ENCODE assay signal across 8 cellular contexts in genomic region chr2:134718956-134719814, GRCh38. TPM values are rescaled to one million over a fixed set of nuclear protein-coding genes. Genes with fewer than 3 reads are reported as not detected.
DNase-seq lines count a peak whose midpoint lies in the region; ATAC-seq, FAIRE-seq and TF ChIP-seq lines count a peak whose summit lies in the region.

Gene TMEM163, minus strand, starts transcription at chr2:134719000.

- DNase-seq in GM13977 (ENCODE audit: low spot score), result peak; percentile 70
- no peak for DNase-seq in T-helper 2 cell treated with Interferon-gamma antibody and Interleukin-4, amounts not matched to agents 5 μg/mL and 100 μg/mL, for 36 hours (ENCODE audit: low spot score)
- DNase-seq in upper lobe of right lung, result peak; percentile 81
- no peak for DNase-seq in RCC 7860 (ENCODE audit: low spot score)
- no peak for DNase-seq in middle frontal gyrus (ENCODE audit: extremely low spot score, low spot score)

- no peaks in the 10 kb centered on the region for H3K9me3 ChIP-seq in ectodermal cell (ENCODE audit: control insufficient read depth, low read length)
- H3K9me3 ChIP-seq in mucosa of rectum (ENCODE audit: control insufficient read depth in 2 of 2, low read length in 2 of 2), result no peaks in the 10 kb centered on the region
- H3K9me3 ChIP-seq in upper lobe of right lung, result no peaks in the 10 kb centered on the region

- no peaks in the 10 kb centered on the region for H3K36me3 ChIP-seq in ectodermal cell (ENCODE audit: control insufficient read depth, insufficient read depth, low read length)
- H3K36me3 ChIP-seq in mucosa of rectum (ENCODE audit: control insufficient read depth in 2 of 2, insufficient read depth in 2 of 2, low read length in 2 of 2), result no peaks in the 10 kb centered on the region
- H3K36me3 ChIP-seq in upper lobe of right lung, result no peaks in the 10 kb centered on the region

- peaks cover 65% of the 10 kb centered on the region for H3K27me3 ChIP-seq in ectodermal cell (ENCODE audit: control insufficient read depth, insufficient read depth, low read length, poor library complexity, severe bottlenecking)
- peaks cover 39 to 40% of the 10 kb centered on the region in 2 donors for H3K27me3 ChIP-seq in mucosa of rectum (ENCODE audit: control insufficient read depth in 2 of 2, insufficient read depth in 2 of 2, low read length in 2 of 2)
- H3K27me3 ChIP-seq in upper lobe of right lung, result peaks cover 41% of the 10 kb centered on the region

- no peak for FAIRE-seq in RCC 7860 (lab: Jason Lieb, UNC)

- in situ Hi-C loops in GM13977 (cut with MboI; ENCODE audit: low pct_unique_long_range_greater_than_20kb, low sequenced_read_pairs, unreplicated experiment), result no loop called here

- WGBS in ectodermal cell, 2 experiments, result 8 to 9% methylated on average over 77 of the region's 77 CpGs

- H3K27ac Mint-ChIP-seq in T-helper 2 cell treated with Interferon-gamma antibody and Interleukin-4, amounts not matched to agents 5 μg/mL and 100 μg/mL, for 36 hours, result no peak within 1 kb of the TSS

- no peak for TF ChIP-seq CTCF in GM13977 (IDR thresholded peaks at IDR 0.05; ENCODE audit: extremely low read depth, insufficient read depth, missing control alignments)
- no peak for TF ChIP-seq CTCF in upper lobe of right lung (IDR thresholded peaks at IDR 0.05)

- peaks cover 8% of the 10 kb centered on the region for H3K4me1 Mint-ChIP-seq in T-helper 2 cell treated with Interferon-gamma antibody and Interleukin-4, amounts not matched to agents 5 μg/mL and 100 μg/mL, for 36 hours (ENCODE audit: low read depth)

- H3K27ac ChIP-seq in ectodermal cell (ENCODE audit: insufficient read depth, low read depth, low read length, poor library complexity, severe bottlenecking) (no peak within 1 kb of the TSS), mucosa of rectum (ENCODE audit: low read depth in 2 of 2, low read length in 2 of 2) (no peak within 1 kb of the TSS), upper lobe of right lung (peak within 1 kb of the TSS; percentile 19)

- no peaks in the 10 kb centered on the region for H3K9me3 Mint-ChIP-seq in T-helper 2 cell treated with Interferon-gamma antibody and Interleukin-4, amounts not matched to agents 5 μg/mL and 100 μg/mL, for 36 hours

- peaks cover 8% of the 10 kb centered on the region for H3K4me1 ChIP-seq in ectodermal cell (ENCODE audit: control insufficient read depth, insufficient read depth, low read length)
- H3K4me1 ChIP-seq in mucosa of rectum (ENCODE audit: control insufficient read depth in 2 of 2, insufficient read depth in 2 of 2, low read length in 2 of 2), result peaks cover 0 to 8% of the 10 kb centered on the region in 2 donors
- H3K4me1 ChIP-seq in upper lobe of right lung, result peaks cover 6% of the 10 kb centered on the region

- ATAC-seq in HG02970 (IDR thresholded peaks at IDR 0.05; ENCODE audit: low FRiP score, unreplicated experiment) (peak; percentile 59), upper lobe of right lung (peak; percentile 91)

- no peaks in the 10 kb centered on the region for H3K36me3 Mint-ChIP-seq in T-helper 2 cell treated with Interferon-gamma antibody and Interleukin-4, amounts not matched to agents 5 μg/mL and 100 μg/mL, for 36 hours (ENCODE audit: low read depth)

- H3K27me3 Mint-ChIP-seq in T-helper 2 cell treated with Interferon-gamma antibody and Interleukin-4, amounts not matched to agents 5 μg/mL and 100 μg/mL, for 36 hours (ENCODE audit: low read depth), result peaks cover 73% of the 10 kb centered on the region

- H3K4me3 ChIP-seq in ectodermal cell (ENCODE audit: insufficient read depth, low read depth, low read length) (peak within 1 kb of the TSS; percentile 39), mucosa of rectum (ENCODE audit: low read length in 2 of 2) (peak within 1 kb of the TSS; percentile 8 to 50), upper lobe of right lung (peak within 1 kb of the TSS; percentile 56)

- intact Hi-C loops in upper lobe of right lung (cut with DNase I), result no loop called here

- H3K4me3 Mint-ChIP-seq in T-helper 2 cell treated with Interferon-gamma antibody and Interleukin-4, amounts not matched to agents 5 μg/mL and 100 μg/mL, for 36 hours, result peak within 1 kb of the TSS; percentile 71

- H3K9ac ChIP-seq in mucosa of rectum (ENCODE audit: low read depth in 1 of 2, low read length in 2 of 2), result peak within 1 kb of the TSS in 1 of 2 donors; percentile 22

RNA-seq across cellular contexts. Expression of gene TMEM163, which starts in this region (rescaled TPM):
- polyA plus RNA-seq in ectodermal cell (2013, experiment 1 of 4), result 2.6 TPM
- polyA plus RNA-seq in ectodermal cell (2013, experiment 2 of 4), result 2.5 TPM
- polyA plus RNA-seq in ectodermal cell (2013, experiment 3 of 4), result 3.4 TPM
- polyA plus RNA-seq in ectodermal cell (2013, experiment 4 of 4), result 4.0 TPM
- total RNA-seq in upper lobe of right lung, result 34.6 TPM

Comparison
In these comparisons a context has a peak if more than half of its experiments do, and no peak if none do; other contexts are left out.
1. DNase-seq: peak in GM13977 (single experiment) and upper lobe of right lung (single experiment); none in T-helper 2 cell treated with Interferon-gamma antibody and Interleukin-4, amounts not matched to agents 5 μg/mL and 100 μg/mL, for 36 hours (single experiment), RCC 7860 (single experiment) and middle frontal gyrus (single experiment).
2. Peak in every context shown above with its lines, with median percentiles within 50 percentile points of each other: H3K4me3 ChIP-seq.